In genomic region chr11:18527512-18527911, GRCh38 we compare ENCODE assay signal across 8 cellular contexts. TPM values are rescaled to one million over a fixed set of nuclear protein-coding genes. Genes with fewer than 3 reads are reported as not detected.
A peak's percentile ranks its signal among the peaks of the same experiment; 100 is the strongest.
DNase-seq lines count a peak whose midpoint lies in the region; ATAC-seq and TF ChIP-seq lines count a peak whose summit lies in the region.

No MANE protein-coding gene starts in this region.

- H3K27me3 ChIP-seq in Panc1 (ENCODE audit: control insufficient read depth, insufficient read depth, low read length) (no peaks in the 10 kb centered on the region), duodenal mucosa (ENCODE audit: control insufficient read depth in 1 of 2, insufficient read depth in 2 of 2, low read length in 2 of 2) (no peaks in the 10 kb centered on the region), muscle layer of duodenum (ENCODE audit: low read depth, low read length) (no peaks in the 10 kb centered on the region)

- H3K27me3 Mint-ChIP-seq in activated CD4-positive, alpha-beta T cell treated with anti-CD3 and anti-CD28 coated beads, Interleukin-2, amount 10 ng/mL, durations not matched to agents 7 days and 5 days: no peaks in the 10 kb centered on the region

- intact Hi-C loops in Panc1 (cut with micrococcal nuclease; ENCODE audit: unreplicated experiment): no loop called here

- no peaks in the 10 kb centered on the region for H3K9me3 Mint-ChIP-seq in activated CD4-positive, alpha-beta T cell treated with anti-CD3 and anti-CD28 coated beads, Interleukin-2, amount 10 ng/mL, durations not matched to agents 7 days and 5 days

- ATAC-seq in Panc1 (no peak; the same call in 1 of the 2 replicates), HG02759 (IDR thresholded peaks at IDR 0.05; ENCODE audit: unreplicated experiment) (no peak)

- POLR2A ChIA-PET in activated CD4-positive, alpha-beta T cell treated with anti-CD3 and anti-CD28 coated beads, Interleukin-2, amount 10 ng/mL, durations not matched to agents 7 days and 5 days (lab: Charles Lee): interaction anchor here (0.7 kb wide), 2 partner anchors 107 to 206 kb away, joined by 3 to 6 read pairs; partner anchors contain the start of gene SPTY2D1
- POLR2A ChIA-PET in Panc1 (lab: Charles Lee): interaction anchor here (0.7 to 1.3 kb wide), 2 partner anchors 37 to 127 kb away, joined by 3 to 4 read pairs; no protein-coding TSS in a partner anchor

- peak overlapping the region; percentile 97 for H3K4me3 Mint-ChIP-seq in activated CD4-positive, alpha-beta T cell treated with anti-CD3 and anti-CD28 coated beads, Interleukin-2, amount 10 ng/mL, durations not matched to agents 7 days and 5 days

- peak overlapping the region; percentile 99 for H3K27ac Mint-ChIP-seq in activated CD4-positive, alpha-beta T cell treated with anti-CD3 and anti-CD28 coated beads, Interleukin-2, amount 10 ng/mL, durations not matched to agents 7 days and 5 days

- no peak for TF ChIP-seq CTCF in Panc1 (IDR thresholded peaks at IDR 0.05)

- peaks cover 37% of the 10 kb centered on the region for H3K4me1 Mint-ChIP-seq in activated CD4-positive, alpha-beta T cell treated with anti-CD3 and anti-CD28 coated beads, Interleukin-2, amount 10 ng/mL, durations not matched to agents 7 days and 5 days

- H3K27ac ChIP-seq in Panc1 (ENCODE audit: low read length) (peak overlapping the region; percentile 92), duodenal mucosa (ENCODE audit: low read depth, low read length) (peak overlapping the region; percentile 96), muscle layer of duodenum (ENCODE audit: low read length) (peak overlapping the region; percentile 99)

- peaks cover 22% of the 10 kb centered on the region for H3K4me1 ChIP-seq in Panc1 (ENCODE audit: control insufficient read depth, insufficient read depth, low read length)
- peaks cover 11 to 25% of the 10 kb centered on the region in 2 donors for H3K4me1 ChIP-seq in duodenal mucosa (ENCODE audit: control insufficient read depth in 1 of 2, insufficient read depth in 2 of 2, low read length in 2 of 2)
- peaks cover 11 to 21% of the 10 kb centered on the region in 2 donors for H3K4me1 ChIP-seq in muscle layer of duodenum (ENCODE audit: control insufficient read depth in 1 of 2, insufficient read depth in 2 of 2, low read length in 2 of 2)

- no peak for DNase-seq in activated CD4-positive, alpha-beta T cell treated with anti-CD3 and anti-CD28 coated beads, Interleukin-2, amount 10 ng/mL, durations not matched to agents 7 days and 5 days
- no peak for DNase-seq in activated CD4-positive, alpha-beta T cell treated with anti-CD3 and anti-CD28 coated beads for 1 hour
- DNase-seq in Panc1 (ENCODE audit: low read depth, low spot score): peak; percentile 35
- DNase-seq in stimulated activated CD4-positive, alpha-beta T cell treated with anti-CD3 and anti-CD28 coated beads, Interleukin-4, amount 100 ng/mL, for 4 hours: no peak
- no peak for DNase-seq in stimulated activated CD4-positive, alpha-beta T cell treated with anti-CD3 and anti-CD28 coated beads, Interleukin-15, amount 100 ng/mL, for 24 hours

- H3K4me3 ChIP-seq in Panc1 (ENCODE audit: low read depth in 2 of 2, low read length in 2 of 2): peak overlapping the region; percentile 89 to 96
- H3K4me3 ChIP-seq in duodenal mucosa (ENCODE audit: low read depth in 1 of 2, low read length in 2 of 2): peak overlapping the region; percentile 81 to 92
- peak overlapping the region; percentile 88 to 96 for H3K4me3 ChIP-seq in muscle layer of duodenum (ENCODE audit: low read depth in 1 of 2, low read length in 2 of 2)

- peak overlapping the region; percentile 87 to 96 for H3K9ac ChIP-seq in duodenal mucosa (ENCODE audit: low read depth in 1 of 2, low read length in 2 of 2)

- no TSS peak for BruUV-seq in Panc1 (replicated peaks; lab: Mats Ljungman, UMichigan)

- peaks cover 19% of the 10 kb centered on the region for H3K36me3 Mint-ChIP-seq in activated CD4-positive, alpha-beta T cell treated with anti-CD3 and anti-CD28 coated beads, Interleukin-2, amount 10 ng/mL, durations not matched to agents 7 days and 5 days (ENCODE audit: low read depth)

- CTCF ChIA-PET in activated CD4-positive, alpha-beta T cell treated with anti-CD3 and anti-CD28 coated beads, Interleukin-2, amount 10 ng/mL, durations not matched to agents 7 days and 5 days (lab: Charles Lee): no interaction called here
- CTCF ChIA-PET in Panc1 (lab: Charles Lee): interaction anchor here (0.7 to 1.1 kb wide), 2 partner anchors 52 to 240 kb away, joined by 5 to 7 read pairs; no protein-coding TSS in a partner anchor

- no peaks in the 10 kb centered on the region for H3K9me3 ChIP-seq in Panc1 (ENCODE audit: control insufficient read depth, insufficient read depth, low read depth, low read length)
- no peaks in the 10 kb centered on the region for H3K9me3 ChIP-seq in duodenal mucosa (ENCODE audit: control insufficient read depth in 1 of 2, low read length in 2 of 2)
- H3K9me3 ChIP-seq in muscle layer of duodenum (ENCODE audit: control insufficient read depth in 1 of 2, low read length in 2 of 2): no peaks in the 10 kb centered on the region

- peaks cover 3% of the 10 kb centered on the region for H3K36me3 ChIP-seq in Panc1 (ENCODE audit: control insufficient read depth, insufficient read depth, low read length)
- H3K36me3 ChIP-seq in duodenal mucosa (ENCODE audit: control insufficient read depth in 1 of 2, insufficient read depth in 2 of 2, low read length in 2 of 2): no peaks in the 10 kb centered on the region
- H3K36me3 ChIP-seq in muscle layer of duodenum (ENCODE audit: control insufficient read depth in 1 of 2, insufficient read depth in 2 of 2, low read length in 2 of 2): peaks cover 0 to 9% of the 10 kb centered on the region in 2 donors

- in situ Hi-C loops in Panc1 (cut with HindIII; ENCODE audit: low pct_unique_long_range_greater_than_20kb, low sequenced_read_pairs): no loop called here

RNA-seq across cellular contexts. Expression of gene TSG101, which starts 0.8 kb away (rescaled TPM):
- total RNA-seq in activated CD4-positive, alpha-beta T cell treated with anti-CD3 and anti-CD28 coated beads, Interleukin-2, amount 10 ng/mL, durations not matched to agents 7 days and 5 days: 10 to 100 TPM; 33.1 to 53.9 TPM
- total RNA-seq in Panc1 (2021; ENCODE audit: unreplicated experiment): 79.1 TPM
- 198 TPM for polyA plus RNA-seq in Panc1 (2012; ENCODE audit: insufficient read length)
